8 cellular contexts compared by ENCODE assay signal in the genomic region with DNA sequence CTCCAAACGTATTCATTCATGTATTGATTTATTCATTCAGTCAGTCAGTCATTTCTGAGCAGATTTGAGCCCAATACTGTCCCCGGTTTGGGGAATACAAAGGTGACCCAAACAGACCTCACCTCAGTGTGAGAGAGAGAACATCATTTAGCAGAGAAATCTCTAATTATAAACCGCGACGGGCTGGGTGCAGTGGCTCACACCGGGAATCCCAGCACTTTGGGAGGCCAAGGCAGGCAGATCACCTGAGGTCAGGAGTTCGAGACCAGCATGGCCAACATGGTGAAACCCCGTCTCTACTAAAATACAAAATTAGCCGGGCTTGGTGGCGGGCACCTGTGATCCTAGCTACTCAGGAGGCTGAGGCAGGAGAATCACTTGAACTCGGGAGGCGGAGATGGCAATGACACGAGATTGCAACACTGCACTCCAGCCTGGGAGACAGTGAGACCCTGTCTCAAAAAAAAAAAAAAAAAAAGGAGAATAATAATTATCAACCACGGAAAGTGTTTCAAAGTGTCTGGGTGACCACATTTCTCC. TPM values are rescaled to one million over a fixed set of nuclear protein-coding genes. Genes with fewer than 3 reads are reported as not detected.
A peak's percentile ranks its signal among the peaks of the same experiment; 100 is the strongest.
DNase-seq lines count a peak whose midpoint lies in the region; ATAC-seq and TF ChIP-seq lines count a peak whose summit lies in the region.
"Not testable (repeated sequence)": the region's sequence is repeated elsewhere in the genome, so short reads cannot be mapped to it uniquely, and the experiment has no call there.

No MANE protein-coding gene starts in this region.

- H3K36me3 Mint-ChIP-seq in activated naive CD8-positive, alpha-beta T cell treated with anti-CD3 and anti-CD28 coated beads for 36 hours; progenitor cell of endocrine pancreas (ENCODE audit: insufficient read depth): not testable (repeated sequence)

- not testable (repeated sequence) for H3K36me3 ChIP-seq in SK-N-MC (ENCODE audit: insufficient read depth, low read length); kidney epithelial cell (ENCODE audit: control insufficient read depth, insufficient read depth, low read length); upper lobe of left lung

- H3K27me3 Mint-ChIP-seq in activated naive CD8-positive, alpha-beta T cell treated with anti-CD3 and anti-CD28 coated beads for 36 hours, result not testable (repeated sequence)
- H3K27me3 Mint-ChIP-seq in progenitor cell of endocrine pancreas, result peaks cover 12% of the 10 kb centered on the region

- H3K9me3 Mint-ChIP-seq in activated naive CD8-positive, alpha-beta T cell treated with anti-CD3 and anti-CD28 coated beads for 36 hours; progenitor cell of endocrine pancreas (ENCODE audit: low read depth): not testable (repeated sequence)

- peak overlapping the region; percentile 58 for H3K27ac Mint-ChIP-seq in activated naive CD8-positive, alpha-beta T cell treated with anti-CD3 and anti-CD28 coated beads for 36 hours
- peak overlapping the region; percentile 71 for H3K27ac Mint-ChIP-seq in progenitor cell of endocrine pancreas

- TF ChIP-seq POLR2A in upper lobe of left lung (IDR thresholded peaks at IDR 0.05), result not testable (repeated sequence)

- TF ChIP-seq CTCF in epithelial cell of esophagus (IDR thresholded peaks at IDR 0.05; ENCODE audit: insufficient read depth, low read depth, low read length, missing control alignments); kidney epithelial cell (IDR thresholded peaks at IDR 0.05; ENCODE audit: insufficient read depth, low read length, poor library complexity, severe bottlenecking); progenitor cell of endocrine pancreas (IDR thresholded peaks at IDR 0.05; ENCODE audit: unreplicated experiment); upper lobe of left lung (IDR thresholded peaks at IDR 0.05): not testable (repeated sequence)

- not testable (repeated sequence) for H3K9me3 ChIP-seq in SK-N-MC (ENCODE audit: low read depth, low read length); upper lobe of left lung

- H3K4me3 ChIP-seq in SK-N-MC, result peak overlapping the region; percentile 79
- H3K4me3 ChIP-seq in epithelial cell of esophagus (ENCODE audit: low read length), result peak overlapping the region; percentile 40
- peak overlapping the region; percentile 68 for H3K4me3 ChIP-seq in kidney epithelial cell (ENCODE audit: low read depth, low read length)
- peak overlapping the region; percentile 60 to 78 (median 68) for H3K4me3 ChIP-seq in upper lobe of left lung

- H3K4me1 Mint-ChIP-seq in activated naive CD8-positive, alpha-beta T cell treated with anti-CD3 and anti-CD28 coated beads for 36 hours; progenitor cell of endocrine pancreas (ENCODE audit: low read depth): not testable (repeated sequence)

- H3K27me3 ChIP-seq in kidney epithelial cell (ENCODE audit: control insufficient read depth, insufficient read depth, low read length); upper lobe of left lung: not testable (repeated sequence)

- H3K27ac ChIP-seq in SK-N-MC, result not testable (repeated sequence)
- peak overlapping the region; percentile 73 to 90 (median 84) for H3K27ac ChIP-seq in upper lobe of left lung

- peak overlapping the region; percentile 64 for H3K4me3 Mint-ChIP-seq in activated naive CD8-positive, alpha-beta T cell treated with anti-CD3 and anti-CD28 coated beads for 36 hours
- peak overlapping the region; percentile 67 for H3K4me3 Mint-ChIP-seq in progenitor cell of endocrine pancreas (ENCODE audit: low read depth)

- in situ Hi-C loops in G401 (cut with HindIII; ENCODE audit: low sequenced_read_pairs), result not testable (repeated sequence)

- TF ChIP-seq EP300 in upper lobe of left lung (IDR thresholded peaks at IDR 0.05), result not testable (repeated sequence)

- peak; percentile 21 for DNase-seq in G401 (ENCODE audit: low spot score)
- DNase-seq in SK-N-MC (ENCODE audit: low read depth, low spot score); activated naive CD8-positive, alpha-beta T cell treated with anti-CD3 and anti-CD28 coated beads for 36 hours; epithelial cell of esophagus (ENCODE audit: low read depth); kidney epithelial cell (ENCODE audit: low read depth); progenitor cell of endocrine pancreas (ENCODE audit: low spot score, unreplicated experiment); upper lobe of left lung: not testable (repeated sequence)

- 26 to 29% methylated on average over 14 of the region's 14 CpGs for WGBS in upper lobe of left lung, 2 donors

- peak overlapping the region; percentile 76 for H3K9ac ChIP-seq in SK-N-MC (ENCODE audit: insufficient read length)

- H3K4me1 ChIP-seq in upper lobe of left lung, result peaks cover 11 to 31% (median 26%) of the 10 kb centered on the region in 4 donors

- peak; percentile 3 for ATAC-seq in HG03280 (IDR thresholded peaks at IDR 0.05; ENCODE audit: unreplicated experiment)
- not testable (repeated sequence) for ATAC-seq in upper lobe of left lung (ENCODE audit: low FRiP score in 2 of 2)

RNA-seq across cellular contexts. Expression of a gene that starts 1.7 kb away (rescaled TPM):
- total RNA-seq in G401 (2014; rRNA removed; shearing (Covaris generic)), result 1.2 and 1.4 TPM in 2 replicates
- total RNA-seq in activated naive CD8-positive, alpha-beta T cell treated with anti-CD3 and anti-CD28 coated beads for 36 hours, result 1 to 10 TPM; 1.9 to 2.0 TPM
- total RNA-seq in kidney epithelial cell (2.9 and 3.1 TPM in 2 replicates), progenitor cell of endocrine pancreas (6.3 and 6.6 TPM in 2 replicates), upper lobe of left lung (1 to 10 TPM in 5 of 6 donors, under 1 TPM in 1; 0.91 to 8.1 (median 1.8) TPM)

RNA-seq across cellular contexts. Expression of a gene that starts 30.7 kb away (rescaled TPM):
- total RNA-seq in G401 (2014; rRNA removed; shearing (Covaris generic)), result 23.0 and 44.7 TPM in 2 replicates
- total RNA-seq in activated naive CD8-positive, alpha-beta T cell treated with anti-CD3 and anti-CD28 coated beads for 36 hours, result 100 to 1,000 TPM; 460 to 507 TPM
- total RNA-seq in kidney epithelial cell (82.6 and 136 TPM in 2 replicates), progenitor cell of endocrine pancreas (817 and 838 TPM in 2 replicates), upper lobe of left lung (1,000 to 10,000 TPM in 2 of 6 donors, 100 to 1,000 TPM in 4; 317 to 3,815 (median 582) TPM)

RNA-seq across cellular contexts. Expression of a gene that starts 39.4 kb away (rescaled TPM):
- total RNA-seq in G401 (2014; rRNA removed; shearing (Covaris generic)), result 88.2 and 89.7 TPM in 2 replicates
- 10 to 100 TPM; 29.2 to 29.3 TPM for total RNA-seq in activated naive CD8-positive, alpha-beta T cell treated with anti-CD3 and anti-CD28 coated beads for 36 hours
- total RNA-seq in kidney epithelial cell (47.4 and 47.8 TPM in 2 replicates), progenitor cell of endocrine pancreas (21.4 and 24.5 TPM in 2 replicates), upper lobe of left lung (10 to 100 TPM; 25.7 to 45.5 (median 33.0) TPM)

RNA-seq across cellular contexts. Expression of a gene that starts 55.4 kb away (rescaled TPM):
- 178 and 250 TPM in 2 replicates for total RNA-seq in G401 (2014; rRNA removed; shearing (Covaris generic))
- total RNA-seq in activated naive CD8-positive, alpha-beta T cell treated with anti-CD3 and anti-CD28 coated beads for 36 hours, result 100 to 1,000 TPM; 267 to 291 TPM
- total RNA-seq in kidney epithelial cell (557 and 714 TPM in 2 replicates), progenitor cell of endocrine pancreas (201 and 207 TPM in 2 replicates), upper lobe of left lung (100 to 1,000 TPM in 5 of 6 donors, 10 to 100 TPM in 1; 73.3 to 245 (median 145) TPM)
